ENCODE assay signal across 1 cellular context in genomic region chr9:36731068-36731467, GRCh38.
TF ChIP-seq lines count a peak whose summit lies in the region.

No MANE protein-coding gene starts in this region.

TF ChIP-seq in H1, 55 proteins besides CTCF, POLR2A, EP300 and RAD21 (continued from another document):
- no peak for TF ChIP-seq RNF2 (IDR thresholded peaks at IDR 0.05; ENCODE audit: borderline replicate concordance, low read depth, low read length, missing control alignments, poor library complexity, severe bottlenecking)
- TF ChIP-seq, protein P1, sequence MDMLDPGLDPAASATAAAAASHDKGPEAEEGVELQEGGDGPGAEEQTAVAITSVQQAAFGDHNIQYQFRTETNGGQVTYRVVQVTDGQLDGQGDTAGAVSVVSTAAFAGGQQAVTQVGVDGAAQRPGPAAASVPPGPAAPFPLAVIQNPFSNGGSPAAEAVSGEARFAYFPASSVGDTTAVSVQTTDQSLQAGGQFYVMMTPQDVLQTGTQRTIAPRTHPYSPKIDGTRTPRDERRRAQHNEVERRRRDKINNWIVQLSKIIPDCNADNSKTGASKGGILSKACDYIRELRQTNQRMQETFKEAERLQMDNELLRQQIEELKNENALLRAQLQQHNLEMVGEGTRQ (IDR thresholded peaks at IDR 0.05; ENCODE audit: low read length) = no peak
